Comparison of ENCODE assay signal across 9 cellular contexts in genomic region chr5:160469156-160470144, GRCh38. TPM values are rescaled to one million over a fixed set of nuclear protein-coding genes. Genes with fewer than 3 reads are reported as not detected.
DNase-seq lines count a peak whose midpoint lies in the region; TF ChIP-seq lines count a peak whose summit lies in the region.
"Had no signal": no experiment of that assay in that cellular context is flagged by ENCODE, and none has a peak within 500 bp of the region (broad histone marks: within the 10 kb centered on the region; RNA-seq: fewer than 3 reads in every experiment).

No MANE protein-coding gene starts in this region.

- no peaks in the 10 kb centered on the region for H3K79me2 ChIP-seq in neural progenitor cell (ENCODE audit: low read depth)

- H3K27ac Mint-ChIP-seq in neural progenitor cell = no peak overlapping the region

- DNase-seq in Kasumi-1 (lab: John Stamatoyannopoulos, UW) = peak; percentile 13 to 51
- no peak for DNase-seq in astrocyte of the spinal cord (ENCODE audit: low read depth, low spot score)
- no peak for DNase-seq in neural progenitor cell (ENCODE audit: low spot score)
- DNase-seq in lower leg skin (ENCODE audit: low spot score in 2 of 2) = no peak
- no peak for DNase-seq in A172 (ENCODE audit: low spot score)
- DNase-seq in stimulated activated CD4-positive, alpha-beta T cell treated with anti-CD3 and anti-CD28 coated beads, Interleukin-4, amount 100 ng/mL, for 4 hours = no peak
- DNase-seq: amniotic stem cell, NCI-H82 had no signal

- in situ Hi-C loops in astrocyte of the spinal cord (cut with HindIII; ENCODE audit: low sequenced_read_pairs) = no loop called here

- no peaks in the 10 kb centered on the region for H3K4me1 ChIP-seq in neural progenitor cell

- no peak overlapping the region for H3K9ac ChIP-seq in neural progenitor cell

- peaks cover 3% of the 10 kb centered on the region for H3K4me1 Mint-ChIP-seq in neural progenitor cell

- H3K27me3 Mint-ChIP-seq in neural progenitor cell (ENCODE audit: insufficient read depth, low read depth) = peaks cover 3% of the 10 kb centered on the region

- no peak overlapping the region for H3K4me3 Mint-ChIP-seq in neural progenitor cell

- no peaks in the 10 kb centered on the region for H3K36me3 Mint-ChIP-seq in neural progenitor cell

- no peaks in the 10 kb centered on the region for H4K20me1 ChIP-seq in neural progenitor cell (ENCODE audit: low read depth)

- no peak overlapping the region for H3K4me2 ChIP-seq in neural progenitor cell

- no peaks in the 10 kb centered on the region for H3F3A ChIP-seq in neural progenitor cell (ENCODE audit: low read depth)

- H3K9me3 ChIP-seq in neural progenitor cell (ENCODE audit: low read depth) = no peaks in the 10 kb centered on the region

- no peak overlapping the region for H3K27ac ChIP-seq in neural progenitor cell

- H2AFZ ChIP-seq in neural progenitor cell (replicated peaks) = peak overlapping the region; percentile 22

- no peaks in the 10 kb centered on the region for H3K36me3 ChIP-seq in neural progenitor cell

- no peaks in the 10 kb centered on the region for H3K9me3 Mint-ChIP-seq in neural progenitor cell

- H3K27me3 ChIP-seq in neural progenitor cell = no peaks in the 10 kb centered on the region

- no peak for TF ChIP-seq POLR2A in lower leg skin (IDR thresholded peaks at IDR 0.05)

- H3K4me3 ChIP-seq in GM08714 (ENCODE audit: low read length) (peak overlapping the region; percentile 96), astrocyte of the spinal cord (ENCODE audit: low read depth, low read length) (peak overlapping the region; percentile 4), neural progenitor cell (no peak overlapping the region), lower leg skin (ENCODE audit: low read depth, poor library complexity, severe bottlenecking) (no peak overlapping the region)

- intact Hi-C loops in lower leg skin (cut with DNase I; ENCODE audit: low total_unique reads) = loop anchor here (10.0 kb wide), 1 partner anchor 1615 kb away; no protein-coding TSS in a partner anchor

- TF ChIP-seq CTCF in astrocyte of the spinal cord (IDR thresholded peaks at IDR 0.05; ENCODE audit: low read depth, low read length) (no peak), neural progenitor cell (IDR thresholded peaks at IDR 0.05) (no peak), lower leg skin (IDR thresholded peaks at IDR 0.05) (no peak)

- 88% methylated on average over 20 of the region's 20 CpGs for WGBS in lower leg skin, 2 donors

RNA-seq across cellular contexts. Expression of gene PTTG1, which starts 47.8 kb away (rescaled TPM):
- total RNA-seq in neural progenitor cell (ENCODE audit: low replicate concordance) (425 and 435 TPM in 2 replicates), lower leg skin (10 to 100 TPM; 31.5 to 46.3 (median 43.0) TPM)
- 292 and 382 TPM in 2 replicates for total RNA-seq in A172 (2014; rRNA removed; shearing (Covaris generic))

RNA-seq across cellular contexts. Expression of gene SLU7, which starts 50.6 kb away (rescaled TPM):
- total RNA-seq in neural progenitor cell (ENCODE audit: low replicate concordance) (41.2 and 48.5 TPM in 2 replicates), lower leg skin (100 to 1,000 TPM in 1 of 4 donors, 10 to 100 TPM in 3; 65.6 to 125 (median 87.5) TPM)
- 58.4 and 62.1 TPM in 2 replicates for total RNA-seq in A172 (2014; rRNA removed; shearing (Covaris generic))

Comparison
In these comparisons a context has a peak if more than half of its experiments do, and no peak if none do; other contexts are left out.
1. H3K4me3 ChIP-seq: peak in GM08714 (single experiment) and astrocyte of the spinal cord (single experiment); none in neural progenitor cell (single experiment) and lower leg skin (single experiment).
2. DNase-seq: peak in Kasumi-1 (2 of 2); none in astrocyte of the spinal cord (single experiment), neural progenitor cell (single experiment), lower leg skin (0 of 2), A172 (single experiment) and stimulated activated CD4-positive, alpha-beta T cell treated with anti-CD3 and anti-CD28 coated beads, Interleukin-4, amount 100 ng/mL, for 4 hours (0 of 2).